18 cellular contexts compared by ENCODE assay signal in genomic region chr10:298033-298432, GRCh38.
"Had no signal": no experiment of that assay in that cellular context is flagged by ENCODE, and none has a peak within 500 bp of the region (broad histone marks: within the 10 kb centered on the region; RNA-seq: fewer than 3 reads in every experiment).

No MANE protein-coding gene starts in this region.

- H3K9me3 ChIP-seq: breast epithelium, heart right ventricle, thyroid gland had no signal

- H3K27me3 ChIP-seq: breast epithelium, foreskin keratinocyte, heart right ventricle, neural progenitor cell, thyroid gland had no signal

- DNase-seq: activated CD4-positive, alpha-beta T cell treated with anti-CD3 and anti-CD28 coated beads for 1 hour; activated CD4-positive, alpha-beta T cell treated with anti-CD3 and anti-CD28 coated beads, Interleukin-2, amount 50 U/mL, for 48 hours; activated effector memory CD4-positive, alpha-beta T cell treated with anti-CD3 and anti-CD28 coated beads, Interleukin-2, amount 50 U/mL, for 16 hours; activated T-cell treated with anti-CD3 and anti-CD28 coated beads, Interleukin-2, amount 50 U/mL, for 4 hours; foreskin keratinocyte; heart right ventricle; retina; T-helper 9 cell; thyroid gland had no signal

- H3K4me1 ChIP-seq: breast epithelium, thyroid gland had no signal

- H3K4me3 ChIP-seq: breast epithelium, neural progenitor cell, smooth muscle cell, thyroid gland had no signal

- H3K27ac ChIP-seq: foreskin keratinocyte, neural progenitor cell, parathyroid adenoma, thyroid gland had no signal

- H2AFZ ChIP-seq: neural progenitor cell, parathyroid adenoma had no signal

- FAIRE-seq: endometrium, islet of Langerhans had no signal

- H3K4me2 ChIP-seq: neural progenitor cell, smooth muscle cell had no signal

- ATAC-seq: activated CD8-positive, alpha-beta memory T cell treated with anti-CD3 and anti-CD28 coated beads, Interleukin-2, amount 10 ng/mL, durations not matched to agents 7 days and 5 days; activated T-cell treated with anti-CD3 and anti-CD28 coated beads, Interleukin-2, amount 50 U/mL, for 4 hours; esophagus mucosa; left lobe of liver had no signal

- H3K36me3 ChIP-seq: breast epithelium, neural progenitor cell, thyroid gland had no signal

- H3K9ac ChIP-seq: neural progenitor cell, parathyroid adenoma had no signal
